Comparison of ENCODE assay signal across 1 cellular context in the genomic region with DNA sequence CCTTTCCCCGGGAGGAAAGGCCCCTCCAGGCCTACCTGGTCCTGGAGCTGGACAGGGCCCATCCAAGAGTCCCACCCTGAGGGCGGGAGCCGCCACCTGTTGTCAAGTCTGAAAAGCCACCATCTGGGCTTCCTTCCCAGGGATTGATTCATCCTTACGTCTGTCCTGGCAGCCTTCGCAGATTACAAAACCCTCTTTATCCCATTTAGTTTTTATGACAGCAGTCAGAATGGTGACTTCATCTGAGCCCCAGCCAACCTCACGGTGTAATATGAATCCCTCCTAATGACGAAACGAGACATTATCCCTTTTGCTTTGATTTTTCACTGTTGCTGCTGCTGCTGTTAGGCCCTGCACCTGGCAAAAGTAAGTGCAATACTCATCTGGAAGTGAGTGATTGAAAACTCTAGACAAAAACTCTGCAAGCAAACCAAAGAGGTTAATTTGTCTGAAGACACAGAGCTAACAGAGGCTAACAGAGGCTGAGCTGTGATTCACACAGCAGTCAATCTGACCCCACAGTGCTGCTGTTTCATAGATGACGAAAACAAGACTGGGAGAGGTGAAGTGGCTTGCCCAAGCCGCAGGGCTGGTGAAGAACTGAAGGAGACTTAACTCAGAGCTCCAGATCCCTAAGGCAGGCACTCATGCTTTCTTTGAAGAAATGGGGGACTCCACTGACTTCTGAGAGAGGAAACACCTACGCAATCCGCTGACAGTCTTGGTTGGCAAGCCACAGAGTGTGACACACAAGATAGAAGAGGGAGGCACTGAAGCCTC.
TF ChIP-seq lines count a peak whose summit lies in the region.

No MANE protein-coding gene starts in this region.

TF ChIP-seq in HepG2, 621 proteins besides CTCF, POLR2A, EP300 and RAD21:
- TF ChIP-seq ZNF12 (CRISPR knock-in tag; IDR thresholded peaks at IDR 0.05) (no peak), NPAS2 (CRISPR knock-in tag; IDR thresholded peaks at IDR 0.05; ENCODE audit: borderline replicate concordance) (no peak), ZNF792 (CRISPR knock-in tag; IDR thresholded peaks at IDR 0.05) (no peak), ZBTB40 (IDR thresholded peaks at IDR 0.05) (no peak), ZBTB40 (CRISPR knock-in tag; IDR thresholded peaks at IDR 0.05) (no peak), MATR3 (CRISPR knock-in tag; IDR thresholded peaks at IDR 0.05) (no peak), ZNF878 (CRISPR knock-in tag; IDR thresholded peaks at IDR 0.05) (no peak), NFE2 (CRISPR knock-in tag; IDR thresholded peaks at IDR 0.05) (no peak), HOXA3 (CRISPR knock-in tag; IDR thresholded peaks at IDR 0.05) (no peak), ZNF333 (CRISPR knock-in tag; IDR thresholded peaks at IDR 0.05; ENCODE audit: borderline replicate concordance) (no peak), MAZ (IDR thresholded peaks at IDR 0.05; ENCODE audit: borderline replicate concordance, low read depth, low read length) (no peak), MAZ (CRISPR knock-in tag; IDR thresholded peaks at IDR 0.05; ENCODE audit: low read depth) (no peak)
- TF ChIP-seq, protein P1, sequence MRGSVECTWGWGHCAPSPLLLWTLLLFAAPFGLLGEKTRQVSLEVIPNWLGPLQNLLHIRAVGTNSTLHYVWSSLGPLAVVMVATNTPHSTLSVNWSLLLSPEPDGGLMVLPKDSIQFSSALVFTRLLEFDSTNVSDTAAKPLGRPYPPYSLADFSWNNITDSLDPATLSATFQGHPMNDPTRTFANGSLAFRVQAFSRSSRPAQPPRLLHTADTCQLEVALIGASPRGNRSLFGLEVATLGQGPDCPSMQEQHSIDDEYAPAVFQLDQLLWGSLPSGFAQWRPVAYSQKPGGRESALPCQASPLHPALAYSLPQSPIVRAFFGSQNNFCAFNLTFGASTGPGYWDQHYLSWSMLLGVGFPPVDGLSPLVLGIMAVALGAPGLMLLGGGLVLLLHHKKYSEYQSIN (CRISPR knock-in tag; IDR thresholded peaks at IDR 0.05; ENCODE audit: borderline replicate concordance), result no peak
- TF ChIP-seq, protein P2, sequence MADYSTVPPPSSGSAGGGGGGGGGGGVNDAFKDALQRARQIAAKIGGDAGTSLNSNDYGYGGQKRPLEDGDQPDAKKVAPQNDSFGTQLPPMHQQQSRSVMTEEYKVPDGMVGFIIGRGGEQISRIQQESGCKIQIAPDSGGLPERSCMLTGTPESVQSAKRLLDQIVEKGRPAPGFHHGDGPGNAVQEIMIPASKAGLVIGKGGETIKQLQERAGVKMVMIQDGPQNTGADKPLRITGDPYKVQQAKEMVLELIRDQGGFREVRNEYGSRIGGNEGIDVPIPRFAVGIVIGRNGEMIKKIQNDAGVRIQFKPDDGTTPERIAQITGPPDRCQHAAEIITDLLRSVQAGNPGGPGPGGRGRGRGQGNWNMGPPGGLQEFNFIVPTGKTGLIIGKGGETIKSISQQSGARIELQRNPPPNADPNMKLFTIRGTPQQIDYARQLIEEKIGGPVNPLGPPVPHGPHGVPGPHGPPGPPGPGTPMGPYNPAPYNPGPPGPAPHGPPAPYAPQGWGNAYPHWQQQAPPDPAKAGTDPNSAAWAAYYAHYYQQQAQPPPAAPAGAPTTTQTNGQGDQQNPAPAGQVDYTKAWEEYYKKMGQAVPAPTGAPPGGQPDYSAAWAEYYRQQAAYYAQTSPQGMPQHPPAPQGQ (CRISPR knock-in tag; IDR thresholded peaks at IDR 0.05; ENCODE audit: borderline replicate concordance), result no peak
